1 cellular context compared by ENCODE assay signal in the genomic region with DNA sequence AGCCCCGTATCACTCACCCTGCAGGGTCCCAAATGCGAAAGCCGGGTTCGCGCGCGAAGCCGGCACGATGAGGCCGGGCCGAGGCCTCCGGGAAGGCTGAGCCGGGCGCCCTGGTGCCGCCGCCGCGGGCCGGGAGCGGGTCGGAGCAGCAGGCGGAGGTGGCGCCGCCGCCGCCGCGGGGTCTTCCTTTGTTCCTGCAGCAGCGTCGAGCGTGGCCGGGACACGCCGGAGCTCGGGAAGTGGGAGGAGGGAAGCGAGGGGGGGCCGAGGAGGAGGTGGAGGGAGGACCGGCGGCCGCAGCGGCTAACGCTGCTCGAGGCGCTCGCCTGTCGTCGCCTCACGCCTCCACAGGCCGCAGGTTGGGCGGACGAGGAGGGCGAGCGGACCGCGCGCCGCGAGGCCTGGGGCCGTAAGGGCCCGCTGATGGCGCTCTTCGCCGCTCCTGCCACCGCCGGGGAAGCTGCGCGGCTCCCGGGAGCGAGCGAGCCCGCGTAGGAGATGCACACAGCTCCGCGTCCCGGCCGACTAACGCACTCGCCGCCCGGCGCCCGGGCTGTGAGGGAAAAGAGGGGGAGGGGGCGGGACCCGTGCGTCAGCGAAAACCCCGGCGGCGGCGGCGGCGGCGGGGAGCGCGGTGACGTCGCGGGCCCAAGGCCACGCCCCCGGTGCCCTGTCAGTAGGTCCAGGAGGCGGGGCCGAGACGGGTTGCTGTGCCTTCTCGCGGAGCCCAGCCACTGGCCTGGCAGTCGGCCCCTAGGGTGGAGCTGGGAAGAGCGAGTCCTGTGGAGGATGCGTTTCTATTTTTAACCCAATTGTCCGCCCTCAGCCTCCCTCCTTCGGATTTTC.
TF ChIP-seq lines count a peak whose summit lies in the region.

A gene with protein sequence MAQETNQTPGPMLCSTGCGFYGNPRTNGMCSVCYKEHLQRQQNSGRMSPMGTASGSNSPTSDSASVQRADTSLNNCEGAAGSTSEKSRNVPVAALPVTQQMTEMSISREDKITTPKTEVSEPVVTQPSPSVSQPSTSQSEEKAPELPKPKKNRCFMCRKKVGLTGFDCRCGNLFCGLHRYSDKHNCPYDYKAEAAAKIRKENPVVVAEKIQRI (minus strand): TSS at position 530 of the 846 bp plus-strand sequence. CDS start 4,430 bp downstream, outside the sequence.

TF ChIP-seq in HEK293, 187 proteins besides CTCF, POLR2A, EP300 and RAD21 (continued from another document):
- TF ChIP-seq, protein P1, sequence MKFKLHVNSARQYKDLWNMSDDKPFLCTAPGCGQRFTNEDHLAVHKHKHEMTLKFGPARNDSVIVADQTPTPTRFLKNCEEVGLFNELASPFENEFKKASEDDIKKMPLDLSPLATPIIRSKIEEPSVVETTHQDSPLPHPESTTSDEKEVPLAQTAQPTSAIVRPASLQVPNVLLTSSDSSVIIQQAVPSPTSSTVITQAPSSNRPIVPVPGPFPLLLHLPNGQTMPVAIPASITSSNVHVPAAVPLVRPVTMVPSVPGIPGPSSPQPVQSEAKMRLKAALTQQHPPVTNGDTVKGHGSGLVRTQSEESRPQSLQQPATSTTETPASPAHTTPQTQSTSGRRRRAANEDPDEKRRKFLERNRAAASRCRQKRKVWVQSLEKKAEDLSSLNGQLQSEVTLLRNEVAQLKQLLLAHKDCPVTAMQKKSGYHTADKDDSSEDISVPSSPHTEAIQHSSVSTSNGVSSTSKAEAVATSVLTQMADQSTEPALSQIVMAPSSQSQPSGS (tag by site-specific recombination; IDR thresholded peaks at IDR 0.05; ENCODE audit: low read depth) = no peak
- TF ChIP-seq ZNF654 (tag by site-specific recombination; IDR thresholded peaks at IDR 0.05; ENCODE audit: low read depth) = no peak
- no peak for TF ChIP-seq ZNF791 (tag by site-specific recombination; IDR thresholded peaks at IDR 0.05)
- peak; percentile 98 for TF ChIP-seq ZNF341 (tag by site-specific recombination; IDR thresholded peaks at IDR 0.05; ENCODE audit: low read depth)
- no peak for TF ChIP-seq HOXC10 (CRISPR knock-in tag; IDR thresholded peaks at IDR 0.05)
- no peak for TF ChIP-seq KLF8 (tag by site-specific recombination; IDR thresholded peaks at IDR 0.05)
- TF ChIP-seq ZNF266 (tag by site-specific recombination; IDR thresholded peaks at IDR 0.05; ENCODE audit: low read depth) = no peak
- TF ChIP-seq ZNF558 (tag by site-specific recombination; IDR thresholded peaks at IDR 0.05) = no peak
- TF ChIP-seq, protein P2, sequence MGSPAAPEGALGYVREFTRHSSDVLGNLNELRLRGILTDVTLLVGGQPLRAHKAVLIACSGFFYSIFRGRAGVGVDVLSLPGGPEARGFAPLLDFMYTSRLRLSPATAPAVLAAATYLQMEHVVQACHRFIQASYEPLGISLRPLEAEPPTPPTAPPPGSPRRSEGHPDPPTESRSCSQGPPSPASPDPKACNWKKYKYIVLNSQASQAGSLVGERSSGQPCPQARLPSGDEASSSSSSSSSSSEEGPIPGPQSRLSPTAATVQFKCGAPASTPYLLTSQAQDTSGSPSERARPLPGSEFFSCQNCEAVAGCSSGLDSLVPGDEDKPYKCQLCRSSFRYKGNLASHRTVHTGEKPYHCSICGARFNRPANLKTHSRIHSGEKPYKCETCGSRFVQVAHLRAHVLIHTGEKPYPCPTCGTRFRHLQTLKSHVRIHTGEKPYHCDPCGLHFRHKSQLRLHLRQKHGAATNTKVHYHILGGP (tag by site-specific recombination; IDR thresholded peaks at IDR 0.05) = no peak
- no peak for TF ChIP-seq ZNF707 (tag by site-specific recombination; IDR thresholded peaks at IDR 0.05)
- TF ChIP-seq ZBTB20 (tag by site-specific recombination; IDR thresholded peaks at IDR 0.05) = peak; percentile 43
- TF ChIP-seq ZSCAN23 (tag by site-specific recombination; IDR thresholded peaks at IDR 0.05) = no peak
- no peak for TF ChIP-seq ZNF16 (tag by site-specific recombination; IDR thresholded peaks at IDR 0.05; ENCODE audit: low read depth)
- no peak for TF ChIP-seq ZBTB21 (tag by site-specific recombination; IDR thresholded peaks at IDR 0.05)
- TF ChIP-seq EGR2 (tag by site-specific recombination; IDR thresholded peaks at IDR 0.05; ENCODE audit: low read depth) = 0 out of 2 replicates have a peak, but pooled peaks have one; percentile 11
- TF ChIP-seq, protein P3, sequence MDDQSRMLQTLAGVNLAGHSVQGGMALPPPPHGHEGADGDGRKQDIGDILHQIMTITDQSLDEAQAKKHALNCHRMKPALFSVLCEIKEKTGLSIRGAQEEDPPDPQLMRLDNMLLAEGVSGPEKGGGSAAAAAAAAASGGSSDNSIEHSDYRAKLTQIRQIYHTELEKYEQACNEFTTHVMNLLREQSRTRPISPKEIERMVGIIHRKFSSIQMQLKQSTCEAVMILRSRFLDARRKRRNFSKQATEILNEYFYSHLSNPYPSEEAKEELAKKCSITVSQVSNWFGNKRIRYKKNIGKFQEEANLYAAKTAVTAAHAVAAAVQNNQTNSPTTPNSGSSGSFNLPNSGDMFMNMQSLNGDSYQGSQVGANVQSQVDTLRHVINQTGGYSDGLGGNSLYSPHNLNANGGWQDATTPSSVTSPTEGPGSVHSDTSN (CRISPR knock-in tag; IDR thresholded peaks at IDR 0.05) = peak; percentile 81; the same call in 1 of the 2 replicates
- peak; percentile 59; the same call in 1 of the 2 replicates for TF ChIP-seq KLF10 (tag by site-specific recombination; IDR thresholded peaks at IDR 0.05)
- peak; percentile 72; the same call in 1 of the 2 replicates for TF ChIP-seq ZNF629 (tag by site-specific recombination; IDR thresholded peaks at IDR 0.05)
- TF ChIP-seq ZNF658 (tag by site-specific recombination; IDR thresholded peaks at IDR 0.05) = no peak
- 0 out of 2 replicates have a peak, but pooled peaks have one; percentile 21 for TF ChIP-seq OSR2 (tag by site-specific recombination; IDR thresholded peaks at IDR 0.05)
